ENCODE assay signal across 28 cellular contexts in genomic region chr1:24304763-24305162, GRCh38. TPM values are rescaled to one million over a fixed set of nuclear protein-coding genes. Genes with fewer than 3 reads are reported as not detected.
"Had no signal": no experiment of that assay in that cellular context is flagged by ENCODE, and none has a peak within 500 bp of the region (broad histone marks: within the 10 kb centered on the region; RNA-seq: fewer than 3 reads in every experiment).

No MANE protein-coding gene starts in this region.

- H3K9me3 Mint-ChIP-seq: activated T-cell treated with anti-CD3 and anti-CD28 coated beads, Interleukin-2, amount 50 U/mL, for 4 hours; activated T-helper 2 cell treated with anti-CD3 and anti-CD28 coated beads, Interferon-gamma antibody, Interleukin-2, Interleukin-4, amounts not matched to agents 10 μg/mL and 5 μg/mL and 100 μg/mL, durations not matched to agents 14 hours and 24 hours and 36 hours; natural killer cell; stimulated activated memory B cell treated with anti-CD40 and anti-IgM and Interleukin-4, amounts not matched to agents 10 μg/mL and 1 μg/mL and 100 μg/mL, for 72 hours had no signal

- H3K4me3 Mint-ChIP-seq: activated naive CD8-positive, alpha-beta T cell; activated T-cell treated with anti-CD3 and anti-CD28 coated beads, Interleukin-2, amount 50 U/mL, for 4 hours; natural killer cell; stimulated activated memory B cell treated with anti-CD40 and anti-IgM and Interleukin-4, amounts not matched to agents 10 μg/mL and 1 μg/mL and 100 μg/mL, for 72 hours had no signal

- H3K27me3 ChIP-seq: pancreas, vagina had no signal

- H3K4me3 ChIP-seq: adrenal gland, coronary artery, gastroesophageal sphincter, heart left ventricle, pancreas, smooth muscle cell, stomach, transverse colon, vagina had no signal

- H3K27ac Mint-ChIP-seq: activated naive CD8-positive, alpha-beta T cell; activated T-helper 2 cell treated with anti-CD3 and anti-CD28 coated beads, Interferon-gamma antibody, Interleukin-2, Interleukin-4, amounts not matched to agents 10 μg/mL and 5 μg/mL and 100 μg/mL, durations not matched to agents 14 hours and 24 hours and 36 hours; natural killer cell; stimulated activated memory B cell treated with anti-CD40 and anti-IgM and Interleukin-4, amounts not matched to agents 10 μg/mL and 1 μg/mL and 100 μg/mL, for 72 hours had no signal

- H3K4me1 Mint-ChIP-seq: natural killer cell; stimulated activated memory B cell treated with anti-CD40 and anti-IgM and Interleukin-4, amounts not matched to agents 10 μg/mL and 1 μg/mL and 100 μg/mL, for 72 hours had no signal

- H3K27ac ChIP-seq: adrenal gland, coronary artery, epithelial cell of prostate, gastroesophageal sphincter, heart left ventricle, neutrophil, pancreas, stomach, transverse colon, vagina had no signal

- DNase-seq: activated CD8-positive, alpha-beta memory T cell treated with anti-CD3 and anti-CD28 coated beads, Interleukin-2, amount 50 U/mL, for 48 hours; activated naive CD4-positive, alpha-beta T cell; activated T-cell treated with anti-CD3 and anti-CD28 coated beads, Interleukin-2, amount 50 U/mL, for 4 hours; adrenal gland; heart left ventricle; left ventricle myocardium superior; mammary epithelial cell; midbrain; natural killer cell; pancreas; stimulated activated CD4-positive, alpha-beta T cell treated with anti-CD3 and anti-CD28 coated beads, Interleukin-15, amount 100 ng/mL, for 24 hours; stomach; T-helper 9 cell; transverse colon had no signal

- ATAC-seq: activated T-cell treated with anti-CD3 and anti-CD28 coated beads, Interleukin-2, amount 50 U/mL, for 4 hours; gastroesophageal sphincter; heart left ventricle; left ventricle myocardium superior; natural killer cell; pancreas; sciatic nerve; stimulated activated memory B cell treated with anti-CD40 and anti-IgM and Interleukin-4, amounts not matched to agents 10 μg/mL and 1 μg/mL and 100 μg/mL, for 72 hours had no signal

- FAIRE-seq: astrocyte, bronchial epithelial cell, islet of Langerhans, pancreas had no signal

- H3K27me3 Mint-ChIP-seq: activated naive CD8-positive, alpha-beta T cell had no signal

- H3K4me2 ChIP-seq: smooth muscle cell had no signal

- H3K9me3 ChIP-seq: adrenal gland, gastroesophageal sphincter, heart left ventricle, neutrophil, pancreas, stomach, transverse colon, vagina had no signal

- H3K36me3 ChIP-seq: adrenal gland, gastroesophageal sphincter, heart left ventricle, neutrophil, pancreas, stomach, transverse colon, vagina had no signal

- H3K36me3 Mint-ChIP-seq: activated naive CD8-positive, alpha-beta T cell; natural killer cell; stimulated activated memory B cell treated with anti-CD40 and anti-IgM and Interleukin-4, amounts not matched to agents 10 μg/mL and 1 μg/mL and 100 μg/mL, for 72 hours had no signal

- H3K4me1 ChIP-seq: adrenal gland, gastroesophageal sphincter, heart left ventricle, pancreas, stomach had no signal

RNA-seq across cellular contexts. Expression of gene GRHL3, which starts 14.4 kb away (rescaled TPM):
- total RNA-seq: activated CD8-positive, alpha-beta memory T cell treated with anti-CD3 and anti-CD28 coated beads for 36 hours; activated T-cell treated with anti-CD3 and anti-CD28 coated beads, Interleukin-2, amount 50 U/mL, for 4 hours; activated T-helper 2 cell treated with anti-CD3 and anti-CD28 coated beads, Interferon-gamma antibody, Interleukin-2, Interleukin-4, amounts not matched to agents 10 μg/mL and 5 μg/mL and 100 μg/mL, durations not matched to agents 14 hours and 24 hours and 36 hours; left ventricle myocardium superior; natural killer cell; sciatic nerve; transverse colon had no signal
